In the genomic region with DNA sequence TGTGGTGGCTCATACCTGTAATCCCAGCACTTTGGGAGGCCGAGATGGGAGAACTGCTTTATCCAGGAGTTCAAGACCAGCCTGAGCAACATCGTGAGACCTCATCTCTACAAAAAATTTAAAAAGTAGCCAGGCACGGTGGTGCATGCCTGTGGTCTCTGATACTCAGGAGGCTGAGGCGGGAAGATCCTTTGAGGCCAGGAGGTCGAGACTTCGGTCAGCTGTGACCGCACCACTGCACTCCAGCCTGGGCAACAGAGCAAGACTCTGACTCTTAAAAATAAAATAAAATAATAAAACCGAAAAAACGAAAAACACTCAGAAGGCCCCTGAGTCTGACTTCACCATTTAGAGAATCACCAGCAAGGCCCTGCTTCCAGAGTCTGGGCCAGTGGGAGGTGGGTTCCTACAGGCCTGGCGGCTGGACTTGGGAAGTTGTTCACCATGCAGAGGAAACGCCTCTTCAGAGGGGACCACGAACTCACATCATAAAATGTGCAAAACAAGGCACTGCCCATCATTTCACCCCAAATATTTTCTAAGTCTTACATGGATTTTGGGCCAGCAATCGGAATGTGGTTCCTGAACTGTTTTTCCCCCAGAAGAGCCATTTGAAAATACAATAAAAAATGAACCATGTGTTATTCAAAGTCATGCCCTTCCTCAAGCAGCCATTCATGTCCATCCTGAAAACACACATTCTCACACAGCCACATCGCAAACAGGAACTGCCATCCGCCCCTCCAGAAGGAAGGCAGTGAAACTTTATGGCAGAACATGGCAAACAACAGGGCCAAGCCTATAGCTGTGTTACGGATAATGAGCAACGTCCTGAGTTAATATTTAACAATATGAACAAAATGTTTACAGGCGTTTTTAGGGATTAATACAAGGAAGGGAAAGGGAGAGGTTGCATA, we compare ENCODE assay signal across 23 cellular contexts. TPM values are rescaled to one million over a fixed set of nuclear protein-coding genes. Genes with fewer than 3 reads are reported as not detected.
DNase-seq lines count a peak whose midpoint lies in the region; ATAC-seq, FAIRE-seq and TF ChIP-seq lines count a peak whose summit lies in the region.
"Had no signal": no experiment of that assay in that cellular context is flagged by ENCODE, and none has a peak within 500 bp of the region (broad histone marks: within the 10 kb centered on the region; RNA-seq: fewer than 3 reads in every experiment).

No MANE protein-coding gene starts in this region.

- H3K27ac ChIP-seq in A549, result peak overlapping the region; percentile 43 to 80
- peak overlapping the region; percentile 27 for H3K27ac ChIP-seq in RWPE1
- peak overlapping the region; percentile 70 for H3K27ac ChIP-seq in hepatocyte
- H3K27ac ChIP-seq in trophoblast cell (ENCODE audit: low read depth, low read length), result no peak overlapping the region
- H3K27ac ChIP-seq in neuronal stem cell (replicated peaks; ENCODE audit: low read length), result no peak overlapping the region
- H3K27ac ChIP-seq: psoas muscle, skin epidermis had no signal

- H3K27me3 ChIP-seq in hepatocyte (no peaks in the 10 kb centered on the region), trophoblast cell (ENCODE audit: insufficient read depth, low read length) (no peaks in the 10 kb centered on the region), neuronal stem cell (ENCODE audit: control insufficient read depth in 3 of 3, insufficient read depth in 3 of 3, low read depth in 1 of 3, low read length in 3 of 3) (no peaks in the 10 kb centered on the region)
- H3K27me3 ChIP-seq: breast epithelium, thyroid gland had no signal

- peak overlapping the region; percentile 42 for H3K4ac ChIP-seq in trophoblast cell (ENCODE audit: low read depth, low read length)
- H3K4ac ChIP-seq in neuronal stem cell (ENCODE audit: low read length), result no peak overlapping the region

- TF ChIP-seq EP300 in A549 (IDR thresholded peaks at IDR 0.05), result no peak

- H3K4me2 ChIP-seq in A549, result peak overlapping the region; percentile 72
- peak overlapping the region; percentile 23 for H3K4me2 ChIP-seq in hepatocyte
- H3K4me2 ChIP-seq in trophoblast cell (ENCODE audit: low read length), result no peak overlapping the region
- H3K4me2 ChIP-seq in neuronal stem cell (ENCODE audit: insufficient read depth, low read length, poor library complexity, severe bottlenecking), result no peak overlapping the region

- H3K9ac ChIP-seq in trophoblast cell (ENCODE audit: low read length), result no peak overlapping the region
- H3K9ac ChIP-seq in neuronal stem cell (ENCODE audit: low read depth, low read length, poor library complexity), result no peak overlapping the region

- H2BK12ac ChIP-seq in trophoblast cell (ENCODE audit: low read length) (no peak overlapping the region), neuronal stem cell (ENCODE audit: low read length) (no peak overlapping the region)

- H3K79me2 ChIP-seq in hepatocyte, result peaks cover 41% of the 10 kb centered on the region
- peaks cover 3% of the 10 kb centered on the region for H3K79me2 ChIP-seq in trophoblast cell (ENCODE audit: control insufficient read depth, insufficient read depth, low read length, poor library complexity)

- POLR2A ChIA-PET in A549 (lab: Yijun Ruan, JAX) (no interaction called here), RWPE1 (lab: Yijun Ruan, JAX; ENCODE audit: low non-redundant PET) (no interaction called here)

- H3K36me3 ChIP-seq in hepatocyte (replicated peaks; ENCODE audit: insufficient read depth, low read depth), result no peaks in the 10 kb centered on the region
- H3K36me3 ChIP-seq in trophoblast cell (ENCODE audit: control insufficient read depth in 1 of 2, insufficient read depth in 2 of 2, low read length in 2 of 2), result peaks cover 6 to 8% of the 10 kb centered on the region in 2 experiments
- H3K36me3 ChIP-seq in neuronal stem cell (replicated peaks in 1 of 2; ENCODE audit: control insufficient read depth in 2 of 2, insufficient read depth in 2 of 2, low read length in 2 of 2), result no peaks in the 10 kb centered on the region
- H3K36me3 ChIP-seq: BE2C, breast epithelium, thyroid gland had no signal

- H2BK15ac ChIP-seq in neuronal stem cell (ENCODE audit: low read length), result no peak overlapping the region

- H3K79me1 ChIP-seq in trophoblast cell (ENCODE audit: low read length), result peaks cover 11% of the 10 kb centered on the region
- H3K79me1 ChIP-seq in neuronal stem cell (ENCODE audit: low read depth, low read length), result no peaks in the 10 kb centered on the region

- H2BK120ac ChIP-seq in trophoblast cell (ENCODE audit: insufficient read depth, low read length, poor library complexity), result no peak overlapping the region
- H2BK120ac ChIP-seq in neuronal stem cell (ENCODE audit: low read depth, low read length), result no peak overlapping the region

- H3K14ac ChIP-seq in trophoblast cell (ENCODE audit: low read length) (no peak overlapping the region), neuronal stem cell (ENCODE audit: low read length) (no peak overlapping the region)

- no peak for TF ChIP-seq RAD21 in A549 (conservative IDR thresholded peaks at IDR 0.05 in 1 of 2, IDR thresholded peaks at IDR 0.05 in 1 of 2)

- DNase-seq in A549 (ENCODE audit: low read depth in 1 of 2, low spot score in 1 of 2) (no peak), RWPE1 (ENCODE audit: low spot score) (no peak), hepatocyte (ENCODE audit: low spot score) (peak; percentile 50), trophoblast cell (no peak), neuronal stem cell (ENCODE audit: low spot score) (no peak), RCC 7860 (ENCODE audit: low spot score) (no peak)
- DNase-seq: activated CD8-positive, alpha-beta T cell treated with anti-CD3 and anti-CD28 coated beads for 36 hours; activated gamma-delta T cell; activated T-cell treated with anti-CD3 and anti-CD28 coated beads for 4 hours; BE2C; Calu3; dermis blood vessel endothelial cell; GOT3; NCI-H1417; psoas muscle; Right ventricle myocardium superior; stimulated activated naive CD4-positive, alpha-beta T cell; T-helper 9 cell; thyroid gland had no signal

- H2AK5ac ChIP-seq in trophoblast cell (ENCODE audit: low read length) (no peak overlapping the region), neuronal stem cell (ENCODE audit: low read depth, low read length) (no peak overlapping the region)

- H3K9me3 ChIP-seq in A549, result no peaks in the 10 kb centered on the region
- H3K9me3 ChIP-seq in hepatocyte (ENCODE audit: low read depth), result no peaks in the 10 kb centered on the region
- peaks cover 3% of the 10 kb centered on the region for H3K9me3 ChIP-seq in trophoblast cell (ENCODE audit: insufficient read depth, low read depth, low read length)
- no peaks in the 10 kb centered on the region for H3K9me3 ChIP-seq in neuronal stem cell (replicated peaks in 1 of 2; ENCODE audit: control insufficient read depth in 2 of 2, insufficient read depth in 1 of 2, low read depth in 1 of 2, low read length in 2 of 2)
- H3K9me3 ChIP-seq: BE2C, breast epithelium, psoas muscle, thyroid gland had no signal

- TF ChIP-seq CTCF in A549 (IDR thresholded peaks at IDR 0.05) (no peak), RWPE1 (conservative IDR thresholded peaks at IDR 0.05; ENCODE audit: low read depth) (no peak), hepatocyte (IDR thresholded peaks at IDR 0.05; ENCODE audit: poor library complexity) (no peak)

- 66% methylated on average over 18 of the region's 18 CpGs for WGBS in A549 (ENCODE audit: missing lambda C conversion rate)
- 78% methylated on average over 18 of the region's 18 CpGs for WGBS in hepatocyte (ENCODE audit: low lambda C conversion rate, missing lambda C conversion rate)
- no CpG with 5 or more reads among the region's 18 CpGs for WGBS in trophoblast cell (ENCODE audit: extremely low coverage, insufficient coverage, insufficient read length)
- no CpG with 5 or more reads among the region's 18 CpGs for WGBS in neuronal stem cell (ENCODE audit: extremely low coverage in 2 of 2, insufficient read length in 2 of 2, insufficient replicate concordance in 1 of 2), 2 donors

- TF ChIP-seq POLR2A in A549 (IDR thresholded peaks at IDR 0.05; ENCODE audit: low read length), result no peak

- H2AFZ ChIP-seq in hepatocyte (no peak overlapping the region), trophoblast cell (ENCODE audit: insufficient read depth, low read length, poor library complexity) (no peak overlapping the region), neuronal stem cell (ENCODE audit: low read length) (no peak overlapping the region)

- H3K4me1 ChIP-seq in A549, result peaks cover 92% of the 10 kb centered on the region
- peaks cover 29% of the 10 kb centered on the region for H3K4me1 ChIP-seq in hepatocyte (ENCODE audit: insufficient read depth)
- H3K4me1 ChIP-seq in trophoblast cell (ENCODE audit: control insufficient read depth in 1 of 2, insufficient read depth in 2 of 2, low read length in 2 of 2), result peaks cover 7 to 12% of the 10 kb centered on the region in 2 experiments
- H3K4me1 ChIP-seq in neuronal stem cell (ENCODE audit: control insufficient read depth in 2 of 2, insufficient read depth in 1 of 2, low read depth in 1 of 2, low read length in 2 of 2), result peaks cover 7 to 24% of the 10 kb centered on the region in 2 donors
- H3K4me1 ChIP-seq: BE2C had no signal

- no peak overlapping the region for H2BK5ac ChIP-seq in trophoblast cell (ENCODE audit: low read depth, low read length, poor library complexity)
- no peak overlapping the region for H2BK5ac ChIP-seq in neuronal stem cell (ENCODE audit: low read length)

- H3K23ac ChIP-seq in trophoblast cell (ENCODE audit: low read length) (no peak overlapping the region), neuronal stem cell (ENCODE audit: low read depth, low read length, poor library complexity) (no peak overlapping the region)

- no peaks in the 10 kb centered on the region for H4K20me1 ChIP-seq in hepatocyte (ENCODE audit: insufficient read depth, poor library complexity, severe bottlenecking)

- H4K12ac ChIP-seq in trophoblast cell (ENCODE audit: low read depth, low read length), result no peak overlapping the region

- H3K4me3 ChIP-seq in A549 (no peak overlapping the region), hepatocyte (no peak overlapping the region), trophoblast cell (ENCODE audit: low read depth, low read length) (no peak overlapping the region), neuronal stem cell (ENCODE audit: low read length in 2 of 2) (no peak overlapping the region)
- H3K4me3 ChIP-seq: breast epithelium, psoas muscle, skin epidermis, thyroid gland had no signal

- CTCF ChIA-PET in A549 (lab: Yijun Ruan, JAX) (interaction anchor here (1.5 kb wide), 1 partner anchor 119 kb away, joined by 5 read pairs; no protein-coding TSS in a partner anchor), RWPE1 (lab: Yijun Ruan, JAX) (no interaction called here)

- no peaks in the 10 kb centered on the region for H3K9me2 ChIP-seq in hepatocyte (replicated peaks; ENCODE audit: insufficient read depth)

- H4K91ac ChIP-seq in trophoblast cell (ENCODE audit: low read depth, low read length) (no peak overlapping the region), neuronal stem cell (ENCODE audit: low read depth, low read length, poor library complexity) (no peak overlapping the region)

- no peak; a peak in 1 of 6 replicates for ATAC-seq in A549
- no peak for ATAC-seq in GM19328 (IDR thresholded peaks at IDR 0.05; ENCODE audit: unreplicated experiment)
- ATAC-seq in HG02623 (IDR thresholded peaks at IDR 0.05; ENCODE audit: unreplicated experiment), result no peak
- ATAC-seq: activated CD8-positive, alpha-beta T cell treated with anti-CD3 and anti-CD28 coated beads for 36 hours; psoas muscle had no signal

- no peak overlapping the region for H3K18ac ChIP-seq in trophoblast cell (ENCODE audit: low read length)
- no peak overlapping the region for H3K18ac ChIP-seq in neuronal stem cell (ENCODE audit: low read length)

- FAIRE-seq in A549 (lab: Jason Lieb, UNC), result no peak
- no peak for FAIRE-seq in RCC 7860 (lab: Jason Lieb, UNC)

- H4K8ac ChIP-seq in trophoblast cell (ENCODE audit: low read depth, low read length) (no peak overlapping the region), neuronal stem cell (ENCODE audit: low read depth, low read length) (no peak overlapping the region)

RNA-seq across cellular contexts. Expression of a gene that starts 57.8 kb away (rescaled TPM):
- polyA plus RNA-seq in A549 (2011; rRNA removed), result 4.4 and 9.3 TPM in 2 replicates
- 3.0 and 3.9 TPM in 2 replicates for polyA plus RNA-seq in A549 (2012; cell fraction: cytosol; rRNA removed)
- polyA plus RNA-seq in A549 (2012; cell fraction: nucleus; rRNA removed), result 5.0 and 7.8 TPM in 2 replicates
- polyA plus RNA-seq in A549 (2017; fragmentation: RNase III; extraction: RNeasy Plus Mini Kit Qiagen cat#74134 plus additional on column Dnase treatment), result 5.1 to 6.3 TPM (median 6.2 TPM) in 3 replicates
- polyA minus RNA-seq in A549 (2011; rRNA and poly(A)+ RNA removed), result 11.4 and 14.7 TPM in 2 replicates
- 14.0 and 14.8 TPM in 2 replicates for total RNA-seq in hepatocyte
- polyA plus RNA-seq in hepatocyte, result 13.1 and 14.3 TPM in 2 replicates
- polyA plus RNA-seq in trophoblast cell (2013), result 29.8 and 31.6 TPM in 2 replicates
- polyA plus RNA-seq in neuronal stem cell (2013, experiment 1 of 2), result 3.6 TPM
- polyA plus RNA-seq in neuronal stem cell (2013, experiment 2 of 2), result 3.7 TPM

Comparison
In these comparisons a context has a peak if more than half of its experiments do, and no peak if none do; other contexts are left out.
1. H3K27ac ChIP-seq: peak in A549 (2 of 2), RWPE1 (single experiment) and hepatocyte (single experiment); none in trophoblast cell (single experiment) and neuronal stem cell (single experiment).
2. H3K4me2 ChIP-seq: peak in A549 (single experiment) and hepatocyte (single experiment); none in trophoblast cell (single experiment) and neuronal stem cell (single experiment).